8 cellular contexts compared by ENCODE assay signal in genomic region chr5:72847989-72848473, GRCh38. TPM values are rescaled to one million over a fixed set of nuclear protein-coding genes. Genes with fewer than 3 reads are reported as not detected.
DNase-seq lines count a peak whose midpoint lies in the region; ATAC-seq, FAIRE-seq and TF ChIP-seq lines count a peak whose summit lies in the region.

No MANE protein-coding gene starts in this region.

- H3K36me3 ChIP-seq in astrocyte (ENCODE audit: insufficient read depth, low read length) (peaks cover 18% of the 10 kb centered on the region), hepatocyte (replicated peaks; ENCODE audit: insufficient read depth, low read depth) (no peaks in the 10 kb centered on the region), rectal smooth muscle tissue (ENCODE audit: control insufficient read depth, insufficient read depth, low read length) (peaks cover under 1% of the 10 kb centered on the region), aorta (ENCODE audit: control insufficient read depth in 1 of 2, insufficient read depth in 2 of 2, low read length in 1 of 2) (peaks cover 0 to under 1% of the 10 kb centered on the region in 2 donors)

- peaks cover 31% of the 10 kb centered on the region for H3K36me3 Mint-ChIP-seq in T-helper 2 cell treated with Interferon-gamma antibody and Interleukin-4, amounts not matched to agents 5 μg/mL and 100 μg/mL, for 36 hours (ENCODE audit: low read depth)
- H3K36me3 Mint-ChIP-seq in astrocyte (ENCODE audit: low read depth, unreplicated experiment), result peaks cover 7% of the 10 kb centered on the region

- 1% methylated on average over 32 of the region's 32 CpGs for WGBS in hepatocyte (ENCODE audit: low lambda C conversion rate, missing lambda C conversion rate)
- WGBS in aorta, 2 donors, result 0 to 1% methylated on average over 32 of the region's 32 CpGs

- peak overlapping the region; percentile 65 for H2AFZ ChIP-seq in astrocyte (ENCODE audit: low read depth, low read length)
- peak overlapping the region; percentile 51 for H2AFZ ChIP-seq in hepatocyte

- no peaks in the 10 kb centered on the region for H3K9me3 ChIP-seq in astrocyte (ENCODE audit: insufficient read depth, low read depth, low read length)
- no peaks in the 10 kb centered on the region for H3K9me3 ChIP-seq in hepatocyte (ENCODE audit: low read depth)
- H3K9me3 ChIP-seq in aorta (ENCODE audit: control insufficient read depth, low read length), result no peaks in the 10 kb centered on the region

- H3K4me2 ChIP-seq in astrocyte (ENCODE audit: low read length) (peak overlapping the region; percentile 95), hepatocyte (peak overlapping the region; percentile 79)

- peaks cover 58% of the 10 kb centered on the region for H4K20me1 ChIP-seq in astrocyte (ENCODE audit: insufficient read depth, low read length)
- H4K20me1 ChIP-seq in hepatocyte (ENCODE audit: insufficient read depth, poor library complexity, severe bottlenecking), result peaks cover 66% of the 10 kb centered on the region

- H3K9me2 ChIP-seq in hepatocyte (replicated peaks; ENCODE audit: insufficient read depth), result no peaks in the 10 kb centered on the region

- peak overlapping the region; percentile 96 for H3K27ac Mint-ChIP-seq in T-helper 2 cell treated with Interferon-gamma antibody and Interleukin-4, amounts not matched to agents 5 μg/mL and 100 μg/mL, for 36 hours
- H3K27ac Mint-ChIP-seq in astrocyte (ENCODE audit: unreplicated experiment), result peak overlapping the region; percentile 86

- H3K27me3 ChIP-seq in astrocyte (ENCODE audit: insufficient read depth, low read length) (no peaks in the 10 kb centered on the region), hepatocyte (no peaks in the 10 kb centered on the region), rectal smooth muscle tissue (ENCODE audit: control insufficient read depth, insufficient read depth, low read length) (no peaks in the 10 kb centered on the region), aorta (ENCODE audit: control insufficient read depth in 1 of 2, insufficient read depth in 2 of 2, low read length in 1 of 2) (no peaks in the 10 kb centered on the region)

- ATAC-seq in HG02840 (IDR thresholded peaks at IDR 0.05; ENCODE audit: low FRiP score, unreplicated experiment) (peak; percentile 86), aorta (ENCODE audit: low FRiP score) (peak; percentile 95)

- peak; percentile 23 for FAIRE-seq in astrocyte (lab: Jason Lieb, UNC)

- peaks cover 27% of the 10 kb centered on the region for H3K4me1 Mint-ChIP-seq in T-helper 2 cell treated with Interferon-gamma antibody and Interleukin-4, amounts not matched to agents 5 μg/mL and 100 μg/mL, for 36 hours (ENCODE audit: low read depth)
- peaks cover 23% of the 10 kb centered on the region for H3K4me1 Mint-ChIP-seq in astrocyte (ENCODE audit: low read depth, unreplicated experiment)

- H3K79me2 ChIP-seq in astrocyte (ENCODE audit: insufficient read depth, low read length), result peaks cover 96% of the 10 kb centered on the region
- peaks cover 90% of the 10 kb centered on the region for H3K79me2 ChIP-seq in hepatocyte

- H3K27me3 Mint-ChIP-seq in T-helper 2 cell treated with Interferon-gamma antibody and Interleukin-4, amounts not matched to agents 5 μg/mL and 100 μg/mL, for 36 hours (ENCODE audit: low read depth), result peaks cover 18% of the 10 kb centered on the region
- no peaks in the 10 kb centered on the region for H3K27me3 Mint-ChIP-seq in astrocyte (ENCODE audit: low read depth, unreplicated experiment)

- peaks cover 21% of the 10 kb centered on the region for H3K4me1 ChIP-seq in astrocyte (ENCODE audit: insufficient read depth, low read length)
- peaks cover 29% of the 10 kb centered on the region for H3K4me1 ChIP-seq in hepatocyte (ENCODE audit: insufficient read depth)
- H3K4me1 ChIP-seq in rectal smooth muscle tissue (ENCODE audit: control insufficient read depth, insufficient read depth, low read length), result peaks cover 21% of the 10 kb centered on the region
- peaks cover 0 to 3% of the 10 kb centered on the region in 2 donors for H3K4me1 ChIP-seq in aorta (ENCODE audit: control insufficient read depth in 1 of 2, insufficient read depth in 2 of 2, low read length in 2 of 2)

- TF ChIP-seq CTCF in astrocyte (IDR thresholded peaks at IDR 0.05; ENCODE audit: insufficient read depth, low read depth, low read length), result no peak
- no peak for TF ChIP-seq CTCF in hepatocyte (IDR thresholded peaks at IDR 0.05; ENCODE audit: poor library complexity)

- H3K27ac ChIP-seq in astrocyte (ENCODE audit: low read depth, low read length), result peak overlapping the region; percentile 79
- peak overlapping the region; percentile 94 for H3K27ac ChIP-seq in hepatocyte
- peak overlapping the region; percentile 89 for H3K27ac ChIP-seq in rectal smooth muscle tissue (ENCODE audit: low read depth, low read length)
- H3K27ac ChIP-seq in aorta (ENCODE audit: low read depth in 1 of 2, low read length in 2 of 2), result peak overlapping the region; percentile 73 to 95

- H3K4me3 ChIP-seq in astrocyte (ENCODE audit: insufficient read depth, low read depth, low read length), result peak overlapping the region; percentile 93
- peak overlapping the region; percentile 79 for H3K4me3 ChIP-seq in hepatocyte
- H3K4me3 ChIP-seq in rectal smooth muscle tissue (ENCODE audit: low read length), result peak overlapping the region; percentile 91
- peak overlapping the region; percentile 95 to 99 for H3K4me3 ChIP-seq in aorta (ENCODE audit: low read length in 2 of 2)

- no peaks in the 10 kb centered on the region for H3K9me3 Mint-ChIP-seq in T-helper 2 cell treated with Interferon-gamma antibody and Interleukin-4, amounts not matched to agents 5 μg/mL and 100 μg/mL, for 36 hours
- no peaks in the 10 kb centered on the region for H3K9me3 Mint-ChIP-seq in astrocyte (ENCODE audit: unreplicated experiment)

- peak; percentile 96 for TF ChIP-seq POLR2A in GM15510 (IDR thresholded peaks at IDR 0.05; ENCODE audit: borderline replicate concordance, extremely low read depth, insufficient read length)

- DNase-seq in NCI-H146 treated with DMSO at 0.1 percent for 48 hours (lab: John Stamatoyannopoulos, UW; ENCODE audit: unreplicated experiment) (peak; percentile 75), astrocyte (ENCODE audit: low read depth) (peak; percentile 88), hepatocyte (ENCODE audit: low spot score) (peak; percentile 92), aorta (peak; percentile 94 to 96)
- peak; percentile 86 for DNase-seq in T-helper 2 cell treated with Interferon-gamma antibody and Interleukin-4, amounts not matched to agents 5 μg/mL and 100 μg/mL, for 36 hours (ENCODE audit: low spot score)

- intact Hi-C loops in aorta (cut with DNase I), result loop anchor here in 1 of 2 donors (5.0 kb wide), 1 partner anchor 481 kb away; no protein-coding TSS in a partner anchor

- peak overlapping the region; percentile 98 for H3K4me3 Mint-ChIP-seq in T-helper 2 cell treated with Interferon-gamma antibody and Interleukin-4, amounts not matched to agents 5 μg/mL and 100 μg/mL, for 36 hours
- H3K4me3 Mint-ChIP-seq in astrocyte (ENCODE audit: unreplicated experiment), result peak overlapping the region; percentile 94

- H3K9ac ChIP-seq in astrocyte (ENCODE audit: low read length) (peak overlapping the region; percentile 92), rectal smooth muscle tissue (ENCODE audit: low read length) (peak overlapping the region; percentile 76)

RNA-seq across cellular contexts. Expression of gene TNPO1, which starts 31.6 kb away (rescaled TPM):
- total RNA-seq in astrocyte, result 172 and 184 TPM in 2 replicates
- total RNA-seq in hepatocyte, result 128 and 143 TPM in 2 replicates
- 39.4 and 53.5 TPM in 2 replicates for polyA plus RNA-seq in hepatocyte
- total RNA-seq in aorta, result 100 to 1,000 TPM in 1 of 2 donors, 10 to 100 TPM in 1; 92.9 to 113 TPM
- polyA plus RNA-seq in aorta, result 10 to 100 TPM; 11.2 to 13.4 TPM

Comparison
In these comparisons a context has a peak if more than half of its experiments do, and no peak if none do; other contexts are left out.
1. Peak in every context shown above with its lines: DNase-seq, ATAC-seq, H3K4me3 ChIP-seq and H3K27ac ChIP-seq.